Comparison of ENCODE assay signal across 1 cellular context in genomic region chr10:69216577-69217118, GRCh38.
TF ChIP-seq lines count a peak whose summit lies in the region.

No MANE protein-coding gene starts in this region.

TF ChIP-seq in K562, 482 proteins besides CTCF, POLR2A, EP300 and RAD21 (continued from another document):
- TF ChIP-seq COPS2 (conservative IDR thresholded peaks at IDR 0.05) (no peak), CBX8 (IDR thresholded peaks at IDR 0.05; ENCODE audit: borderline replicate concordance, extremely low read depth, low read depth, low read length, poor library complexity, severe bottlenecking) (no peak), ZNF165 (CRISPR knock-in tag; IDR thresholded peaks at IDR 0.05; ENCODE audit: borderline replicate concordance) (no peak), XRCC4 (IDR thresholded peaks at IDR 0.05; ENCODE audit: extremely low read depth, insufficient read depth, insufficient read length) (no peak), ZNF551 (CRISPR knock-in tag; IDR thresholded peaks at IDR 0.05) (no peak), SIX5 (IDR thresholded peaks at IDR 0.05; ENCODE audit: borderline replicate concordance in 1 of 2, insufficient read depth in 1 of 2, low read depth in 1 of 2, low read length in 2 of 2) (no peak), NFIC (IDR thresholded peaks at IDR 0.05) (no peak), ZNF589 (CRISPR knock-in tag; IDR thresholded peaks at IDR 0.05; ENCODE audit: low read depth) (0 out of 2 replicates have a peak, but pooled peaks have one; percentile 90), ELF2 (CRISPR knock-in tag; IDR thresholded peaks at IDR 0.05) (no peak), ZKSCAN8 (CRISPR knock-in tag; IDR thresholded peaks at IDR 0.05) (0 out of 2 replicates have a peak, but pooled peaks have one; percentile 46), ZBTB1 (CRISPR knock-in tag; IDR thresholded peaks at IDR 0.05; ENCODE audit: borderline replicate concordance, low read depth) (no peak), HIVEP1 (CRISPR knock-in tag; IDR thresholded peaks at IDR 0.05) (0 out of 2 replicates have a peak, but pooled peaks have one; percentile 6), SMC3 (conservative IDR thresholded peaks at IDR 0.05; ENCODE audit: insufficient read depth, low read depth, low read length) (no peak), CREM (IDR thresholded peaks at IDR 0.05; ENCODE audit: low read depth) (no peak), SRSF7 (optimal IDR thresholded peaks at IDR 0.05; ENCODE audit: low read depth, low read length) (no peak), PRMT5 (CRISPR knock-in tag; IDR thresholded peaks at IDR 0.05) (no peak), CHCHD3 (CRISPR knock-in tag; IDR thresholded peaks at IDR 0.05) (no peak), ZNF445 (CRISPR knock-in tag; IDR thresholded peaks at IDR 0.05; ENCODE audit: low read depth) (no peak), CTBP1 (IDR thresholded peaks at IDR 0.05; ENCODE audit: borderline replicate concordance) (no peak), CEBPG (CRISPR knock-in tag; IDR thresholded peaks at IDR 0.05) (no peak), CEBPG (tag; conservative IDR thresholded peaks at IDR 0.05 in 1 of 2, IDR thresholded peaks at IDR 0.05 in 1 of 2) (no peak), ZNF740 (CRISPR knock-in tag; IDR thresholded peaks at IDR 0.05) (peak; percentile 15; the same call in 1 of the 2 replicates), ZNF740 (tag; IDR thresholded peaks at IDR 0.05) (no peak)
- TF ChIP-seq, protein P1, sequence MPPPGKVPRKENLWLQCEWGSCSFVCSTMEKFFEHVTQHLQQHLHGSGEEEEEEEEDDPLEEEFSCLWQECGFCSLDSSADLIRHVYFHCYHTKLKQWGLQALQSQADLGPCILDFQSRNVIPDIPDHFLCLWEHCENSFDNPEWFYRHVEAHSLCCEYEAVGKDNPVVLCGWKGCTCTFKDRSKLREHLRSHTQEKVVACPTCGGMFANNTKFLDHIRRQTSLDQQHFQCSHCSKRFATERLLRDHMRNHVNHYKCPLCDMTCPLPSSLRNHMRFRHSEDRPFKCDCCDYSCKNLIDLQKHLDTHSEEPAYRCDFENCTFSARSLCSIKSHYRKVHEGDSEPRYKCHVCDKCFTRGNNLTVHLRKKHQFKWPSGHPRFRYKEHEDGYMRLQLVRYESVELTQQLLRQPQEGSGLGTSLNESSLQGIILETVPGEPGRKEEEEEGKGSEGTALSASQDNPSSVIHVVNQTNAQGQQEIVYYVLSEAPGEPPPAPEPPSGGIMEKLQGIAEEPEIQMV (tag; conservative IDR thresholded peaks at IDR 0.05; ENCODE audit: low read depth) = no peak
- TF ChIP-seq, protein P2, sequence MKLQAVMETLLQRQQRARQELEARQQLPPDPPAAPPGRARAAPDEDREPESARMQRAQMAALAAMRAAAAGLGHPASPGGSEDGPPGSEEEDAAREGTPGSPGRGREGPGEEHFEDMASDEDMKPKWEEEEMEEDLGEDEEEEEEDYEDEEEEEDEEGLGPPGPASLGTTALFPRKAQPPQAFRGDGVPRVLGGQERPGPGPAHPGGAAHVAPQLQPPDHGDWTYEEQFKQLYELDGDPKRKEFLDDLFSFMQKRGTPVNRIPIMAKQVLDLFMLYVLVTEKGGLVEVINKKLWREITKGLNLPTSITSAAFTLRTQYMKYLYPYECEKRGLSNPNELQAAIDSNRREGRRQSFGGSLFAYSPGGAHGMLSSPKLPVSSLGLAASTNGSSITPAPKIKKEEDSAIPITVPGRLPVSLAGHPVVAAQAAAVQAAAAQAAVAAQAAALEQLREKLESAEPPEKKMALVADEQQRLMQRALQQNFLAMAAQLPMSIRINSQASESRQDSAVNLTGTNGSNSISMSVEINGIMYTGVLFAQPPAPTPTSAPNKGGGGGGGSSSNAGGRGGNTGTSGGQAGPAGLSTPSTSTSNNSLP (IDR thresholded peaks at IDR 0.05; ENCODE audit: borderline replicate concordance, low read depth, low read length) = no peak
- TF ChIP-seq, protein P3, sequence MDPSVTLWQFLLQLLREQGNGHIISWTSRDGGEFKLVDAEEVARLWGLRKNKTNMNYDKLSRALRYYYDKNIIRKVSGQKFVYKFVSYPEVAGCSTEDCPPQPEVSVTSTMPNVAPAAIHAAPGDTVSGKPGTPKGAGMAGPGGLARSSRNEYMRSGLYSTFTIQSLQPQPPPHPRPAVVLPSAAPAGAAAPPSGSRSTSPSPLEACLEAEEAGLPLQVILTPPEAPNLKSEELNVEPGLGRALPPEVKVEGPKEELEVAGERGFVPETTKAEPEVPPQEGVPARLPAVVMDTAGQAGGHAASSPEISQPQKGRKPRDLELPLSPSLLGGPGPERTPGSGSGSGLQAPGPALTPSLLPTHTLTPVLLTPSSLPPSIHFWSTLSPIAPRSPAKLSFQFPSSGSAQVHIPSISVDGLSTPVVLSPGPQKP (CRISPR knock-in tag; IDR thresholded peaks at IDR 0.05) = no peak
